ENCODE assay signal across 8 cellular contexts in genomic region chr3:33440578-33441321, GRCh38. TPM values are rescaled to one million over a fixed set of nuclear protein-coding genes. Genes with fewer than 3 reads are reported as not detected.
DNase-seq lines count a peak whose midpoint lies in the region; ATAC-seq, FAIRE-seq and TF ChIP-seq lines count a peak whose summit lies in the region.

No MANE protein-coding gene starts in this region.

- no peaks in the 10 kb centered on the region for H3K9me3 ChIP-seq in CD8-positive, alpha-beta memory T cell (ENCODE audit: low read length)
- no peaks in the 10 kb centered on the region for H3K9me3 ChIP-seq in H1 (ENCODE audit: insufficient read depth in 2 of 2, low read depth in 1 of 2, low read length in 1 of 2)
- H3K9me3 ChIP-seq in mesenchymal stem cell (ENCODE audit: control insufficient read depth, low read length): no peaks in the 10 kb centered on the region

- peak overlapping the region; percentile 96 for H4K5ac ChIP-seq in H1 (ENCODE audit: insufficient read length, low read depth, low read length)

- peak overlapping the region; percentile 47; the same call in 1 of the 2 replicates for H4K8ac ChIP-seq in H1 (ENCODE audit: extremely low read depth, insufficient read depth, low read length)
- H4K8ac ChIP-seq in mesenchymal stem cell (ENCODE audit: low read length): peak overlapping the region; percentile 92

- H3K4me2 ChIP-seq in H1 (ENCODE audit: insufficient read depth in 1 of 2, low read depth in 2 of 2, low read length in 2 of 2) (peak overlapping the region; percentile 92 to 94), mesenchymal stem cell (ENCODE audit: low read length, poor library complexity, severe bottlenecking) (peak overlapping the region; percentile 81)

- H3K4me3 Mint-ChIP-seq in CD8-positive, alpha-beta memory T cell: peak overlapping the region; percentile 97 to 100 (median 99)

- H2BK120ac ChIP-seq in H1 (replicated peaks; ENCODE audit: low read depth, low read length) (no peak overlapping the region), mesenchymal stem cell (ENCODE audit: low read depth, low read length) (peak overlapping the region; percentile 58)

- H3K9me3 Mint-ChIP-seq in CD8-positive, alpha-beta memory T cell: no peaks in the 10 kb centered on the region

- TF ChIP-seq RAD21 in H1 (IDR thresholded peaks at IDR 0.05 in 1 of 2, conservative IDR thresholded peaks at IDR 0.05 in 1 of 2; ENCODE audit: low read depth in 2 of 2, low read length in 2 of 2): no peak

- TF ChIP-seq POLR2A in H1 (IDR thresholded peaks at IDR 0.05; ENCODE audit: control extremely low read depth in 1 of 2, low read depth in 2 of 2, low read length in 2 of 2): peak; percentile 76 to 83

- WGBS in H1 (ENCODE audit: extremely low coverage in 1 of 2, insufficient coverage in 1 of 2, insufficient read length in 1 of 2, insufficient replicate concordance in 2 of 2, low coverage in 1 of 2, low lambda C conversion rate in 2 of 2, missing lambda C conversion rate in 1 of 2), 2 experiments: 0% methylated on average over 35 of the region's 36 CpGs; no CpG with 5 or more reads in 1 of the 2 experiments
- WGBS in mesenchymal stem cell: under 1% methylated on average over 36 of the region's 36 CpGs

- peak overlapping the region; percentile 95 for H2AFZ ChIP-seq in H1 (ENCODE audit: low read length)
- peak overlapping the region; percentile 68 for H2AFZ ChIP-seq in mesenchymal stem cell (ENCODE audit: low read depth, low read length)

- FAIRE-seq in H1 (lab: Jason Lieb, UNC): peak; percentile 84

- peak in 1 of 3 experiments; percentile 9; a peak in 1 of 4 replicates for TF ChIP-seq CTCF in H1 (IDR thresholded peaks at IDR 0.05; ENCODE audit: control extremely low read depth in 1 of 3, insufficient read depth in 1 of 3, low read depth in 1 of 3, low read length in 3 of 3)

- peak overlapping the region; percentile 13 for H2BK15ac ChIP-seq in H1 (ENCODE audit: low read length)
- no peak overlapping the region for H2BK15ac ChIP-seq in mesenchymal stem cell (ENCODE audit: low read depth, poor library complexity, severe bottlenecking)

- H3K4ac ChIP-seq in H1 (replicated peaks; ENCODE audit: insufficient read length, low read depth, low read length) (peak overlapping the region; percentile 86), mesenchymal stem cell (ENCODE audit: low read depth in 1 of 2, low read length in 2 of 2) (peak overlapping the region; percentile 85 to 97)

- H3K23me2 ChIP-seq in H1 (ENCODE audit: low read depth, low read length): peaks cover 10% of the 10 kb centered on the region

- peaks cover 20 to 40% of the 10 kb centered on the region in 2 experiments for H3K79me2 ChIP-seq in H1 (ENCODE audit: control insufficient read depth in 1 of 2, insufficient read depth in 2 of 2, low read length in 2 of 2)

- H3K27ac ChIP-seq in CD8-positive, alpha-beta memory T cell (ENCODE audit: low read depth, low read length): peak overlapping the region; percentile 97
- H3K27ac ChIP-seq in H1 (ENCODE audit: low read depth, low read length): peak overlapping the region; percentile 84
- H3K27ac ChIP-seq in mesenchymal stem cell (ENCODE audit: low read length, poor library complexity, severe bottlenecking): peak overlapping the region; percentile 99

- 0 out of 2 replicates have a peak overlapping the region, but pooled peaks have one; percentile 21 for H2BK20ac ChIP-seq in H1 (ENCODE audit: low read length)

- POLR2A ChIA-PET in CD8-positive, alpha-beta memory T cell (lab: Charles Lee): interaction anchor here (0.6 to 1.5 kb wide), 9 partner anchors 11 to 756 kb away, joined by 3 to 8 read pairs (median 4); partner anchors contain the start of genes CLASP2, CNOT10, CRTAP and PDCD6IP
- POLR2A ChIA-PET in H1 (lab: Charles Lee; ENCODE audit: partially characterized antibody): interaction anchor here (0.7 to 6.1 kb wide), 14 partner anchors 13 to 358 kb away, joined by 3 to 82 read pairs (median 3); partner anchors contain the start of gene PDCD6IP

- H3K4me1 ChIP-seq in CD8-positive, alpha-beta memory T cell (ENCODE audit: insufficient read depth, low read length): peaks cover 39% of the 10 kb centered on the region
- peaks cover 0 to 3% (median 1%) of the 10 kb centered on the region in 4 experiments; a peak in 4 of 7 replicates for H3K4me1 ChIP-seq in H1 (replicated peaks in 1 of 4; ENCODE audit: control insufficient read depth in 3 of 4, insufficient read depth in 4 of 4, low read length in 3 of 4)
- peaks cover 6% of the 10 kb centered on the region for H3K4me1 ChIP-seq in mesenchymal stem cell (ENCODE audit: control insufficient read depth, insufficient read depth, low read depth, low read length)

- no peaks in the 10 kb centered on the region for H3K36me3 ChIP-seq in CD8-positive, alpha-beta memory T cell (ENCODE audit: insufficient read depth, low read length)
- H3K36me3 ChIP-seq in H1 (ENCODE audit: control insufficient read depth in 2 of 4, insufficient read depth in 4 of 4, low read length in 3 of 4) (no peaks in the 10 kb centered on the region), mesenchymal stem cell (ENCODE audit: control insufficient read depth in 1 of 2, insufficient read depth in 2 of 2, low read depth in 1 of 2, low read length in 2 of 2) (peaks cover 0 to 3% of the 10 kb centered on the region in 2 experiments)

- peak in 4 of 5 donors; percentile 97 to 99 (median 98) for DNase-seq in CD8-positive, alpha-beta memory T cell
- DNase-seq in GM19240 (ENCODE audit: insufficient read length, low spot score) (peak; percentile 84), NCI-H510A treated with DMSO at 0.1 percent for 48 hours (lab: John Stamatoyannopoulos, UW) (peak; percentile 95), H1 (ENCODE audit: low read depth in 1 of 2, low spot score in 2 of 2) (peak; percentile 95 to 97), mesenchymal stem cell (peak; percentile 100)
- DNase-seq in activated CD4-positive, alpha-beta T cell treated with anti-CD3 and anti-CD28 coated beads, Interleukin-2, amount 50 U/mL, for 4 hours: peak; percentile 89 to 92
- peak; percentile 85 to 93 for DNase-seq in stimulated activated CD8-positive, alpha-beta memory T cell treated with anti-CD3 and anti-CD28 coated beads, Interleukin-4, amount 100 ng/mL, for 4 hours (ENCODE audit: low read depth in 2 of 2, low spot score in 1 of 2)

- peaks cover 0 to 10% (median 0%) of the 10 kb centered on the region in 3 donors for H3K36me3 Mint-ChIP-seq in CD8-positive, alpha-beta memory T cell

- H2BK5ac ChIP-seq in H1 (ENCODE audit: low read depth, low read length): peak overlapping the region; percentile 94
- peak overlapping the region; percentile 83 for H2BK5ac ChIP-seq in mesenchymal stem cell (ENCODE audit: low read depth, low read length, poor library complexity, severe bottlenecking)

- CTCF ChIA-PET in CD8-positive, alpha-beta memory T cell (lab: Charles Lee): interaction anchor here (0.7 to 1.0 kb wide), 3 partner anchors 15 to 346 kb away, joined by 3 to 4 read pairs (median 3); no protein-coding TSS in a partner anchor
- CTCF ChIA-PET in H1 (lab: Charles Lee; ENCODE audit: partially characterized antibody): interaction anchor here (0.6 to 0.9 kb wide), 5 partner anchors 9 to 180 kb away, joined by 3 read pairs; no protein-coding TSS in a partner anchor

- H4K91ac ChIP-seq in H1 (replicated peaks; ENCODE audit: insufficient read length, low read length) (peak overlapping the region; percentile 45), mesenchymal stem cell (ENCODE audit: low read length) (peak overlapping the region; percentile 84)

- peak in 1 of 2 experiments; percentile 1; a peak in 1 of 3 replicates for TF ChIP-seq EP300 in H1 (IDR thresholded peaks at IDR 0.05; ENCODE audit: borderline replicate concordance in 1 of 2, low read depth in 2 of 2, low read length in 2 of 2)

- H3K18ac ChIP-seq in H1 (ENCODE audit: extremely low read depth, low read length) (peak overlapping the region; percentile 63), mesenchymal stem cell (ENCODE audit: low read depth in 1 of 2, low read length in 2 of 2) (peak overlapping the region; percentile 94 to 95)

- peak overlapping the region; percentile 96 to 100 (median 100) for H3K27ac Mint-ChIP-seq in CD8-positive, alpha-beta memory T cell

- H3K4me3 ChIP-seq in CD8-positive, alpha-beta memory T cell (ENCODE audit: low read length): peak overlapping the region; percentile 98
- peak overlapping the region; percentile 77 to 94 (median 86) for H3K4me3 ChIP-seq in H1 (ENCODE audit: extremely low read depth in 1 of 4, insufficient read depth in 2 of 4, low read depth in 3 of 4, low read length in 4 of 4)
- peak overlapping the region; percentile 59 to 82 for H3K4me3 ChIP-seq in mesenchymal stem cell (ENCODE audit: insufficient read depth in 1 of 2, low read depth in 1 of 2, low read length in 2 of 2)

- H4K20me1 ChIP-seq in H1 (replicated peaks in 1 of 2; ENCODE audit: control insufficient read depth in 1 of 2, insufficient read depth in 2 of 2, low read length in 2 of 2): peaks cover 10 to 11% of the 10 kb centered on the region in 2 experiments

- H2BK12ac ChIP-seq in H1 (ENCODE audit: low read depth, low read length) (peak overlapping the region; percentile 18; the same call in 1 of the 2 replicates), mesenchymal stem cell (ENCODE audit: low read length in 2 of 2) (peak overlapping the region in 1 of 2 experiments; percentile 23)

- no peaks in the 10 kb centered on the region; the same call in 1 of the 2 replicates for H3K79me1 ChIP-seq in H1 (ENCODE audit: low read depth, low read length)
- peaks cover 1% of the 10 kb centered on the region for H3K79me1 ChIP-seq in mesenchymal stem cell (replicated peaks; ENCODE audit: low read length, poor library complexity, severe bottlenecking)

- H3K14ac ChIP-seq in H1 (ENCODE audit: insufficient read length) (no peak overlapping the region), mesenchymal stem cell (ENCODE audit: low read length in 2 of 2) (peak overlapping the region in 1 of 2 experiments; percentile 64)

- peaks cover 46 to 53% (median 49%) of the 10 kb centered on the region in 3 donors for H3K4me1 Mint-ChIP-seq in CD8-positive, alpha-beta memory T cell

- ATAC-seq in HG03442 (IDR thresholded peaks at IDR 0.05; ENCODE audit: unreplicated experiment): peak; percentile 84

- peaks cover 0 to 4% of the 10 kb centered on the region in 2 donors for H3K27me3 Mint-ChIP-seq in CD8-positive, alpha-beta memory T cell

- H3K23ac ChIP-seq in H1 (ENCODE audit: insufficient read length) (no peak overlapping the region), mesenchymal stem cell (ENCODE audit: low read length in 2 of 2) (no peak overlapping the region)

- peak overlapping the region; percentile 75 for H3K56ac ChIP-seq in H1 (replicated peaks; ENCODE audit: insufficient read length, low read depth, low read length)

- H3K9ac ChIP-seq in H1 (replicated peaks in 1 of 4; ENCODE audit: extremely low read depth in 1 of 4, low read depth in 3 of 4, low read length in 3 of 4) (peak overlapping the region; percentile 71 to 87 (median 79)), mesenchymal stem cell (ENCODE audit: low read length) (peak overlapping the region; percentile 97)

- H3K27me3 ChIP-seq in CD8-positive, alpha-beta memory T cell (ENCODE audit: insufficient read depth, low read length, poor library complexity, severe bottlenecking): no peaks in the 10 kb centered on the region
- H3K27me3 ChIP-seq in H1 (replicated peaks in 1 of 4; ENCODE audit: control insufficient read depth in 3 of 4, extremely low read depth in 1 of 4, insufficient read depth in 3 of 4, low read length in 3 of 4) (no peaks in the 10 kb centered on the region; a peak in 1 of 7 replicates), mesenchymal stem cell (ENCODE audit: control insufficient read depth in 1 of 2, insufficient read depth in 1 of 2, low read length in 2 of 2) (no peaks in the 10 kb centered on the region)

- H2AK5ac ChIP-seq in H1 (ENCODE audit: low read depth, low read length): no peak overlapping the region
- no peak overlapping the region for H2AK5ac ChIP-seq in mesenchymal stem cell (ENCODE audit: low read length, severe bottlenecking)

RNA-seq across cellular contexts. Expression of gene UBP1, which starts 0.5 kb away (rescaled TPM):
- total RNA-seq in CD8-positive, alpha-beta memory T cell: 10 to 100 TPM; 70.8 to 79.4 TPM
- polyA plus RNA-seq in CD8-positive, alpha-beta memory T cell: 15.9 TPM
- 64.5 and 71.9 TPM in 2 replicates for total RNA-seq in H1 (2021; fragmentation: NEBNext Ultra II Directional; extraction: Animal tissue kit (Norgen Biotek cat#: 25700))
- polyA plus RNA-seq in H1 (2011; rRNA removed): 41.4 and 47.3 TPM in 2 replicates
- polyA plus RNA-seq in H1 (2011; cell fraction: cytosol; rRNA removed): 71.8 TPM
- 165 TPM for polyA plus RNA-seq in H1 (2011; cell fraction: nucleus; rRNA removed)
- 54.7 to 73.7 TPM (median 62.4 TPM) in 4 replicates for polyA plus RNA-seq in H1 (2012, experiment 1 of 2)
- 7.3 TPM for polyA plus RNA-seq in H1 (2012, experiment 2 of 2)
- 68.1 TPM for polyA plus RNA-seq in H1 (2013, experiment 1 of 2)
- 61.2 TPM for polyA plus RNA-seq in H1 (2013, experiment 2 of 2)
- polyA minus RNA-seq in H1 (2011; rRNA and poly(A)+ RNA removed): 92.7 and 99.5 TPM in 2 replicates
- 58.2 TPM for polyA minus RNA-seq in H1 (2011; cell fraction: cytosol; rRNA and poly(A)+ RNA removed)
- 124 TPM for polyA minus RNA-seq in H1 (2011; cell fraction: nucleus; rRNA and poly(A)+ RNA removed)
- 82.8 TPM for polyA plus RNA-seq in mesenchymal stem cell (2013, experiment 1 of 2)
- polyA plus RNA-seq in mesenchymal stem cell (2013, experiment 2 of 2): 76.9 TPM

Comparison
In these comparisons a context has a peak if more than half of its experiments do, and no peak if none do; other contexts are left out.
1. Peak in every context shown above with its lines: DNase-seq, ATAC-seq, H3K4me3 ChIP-seq and H3K27ac ChIP-seq.